10 cellular contexts compared by ENCODE assay signal in the genomic region with DNA sequence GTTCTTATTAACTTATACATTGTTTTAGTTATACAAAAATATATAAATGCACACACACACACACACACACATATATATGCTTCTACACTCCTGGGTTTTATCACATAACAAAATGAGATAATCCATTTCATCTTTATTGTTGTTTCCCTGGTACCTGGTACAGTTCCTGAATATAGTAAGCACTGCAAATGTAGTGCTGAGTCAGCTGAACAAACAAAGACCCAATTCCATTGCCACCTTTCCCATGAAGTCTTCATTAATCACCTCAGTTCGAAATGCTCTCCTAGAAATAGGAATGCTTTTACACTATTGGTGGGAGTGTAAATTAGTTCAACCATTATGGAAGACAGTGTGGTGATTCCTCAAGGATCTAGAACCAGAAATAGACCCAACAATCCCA. TPM values are rescaled to one million over a fixed set of nuclear protein-coding genes. Genes with fewer than 3 reads are reported as not detected.
"Had no signal": no experiment of that assay in that cellular context is flagged by ENCODE, and none has a peak within 500 bp of the region (broad histone marks: within the 10 kb centered on the region; RNA-seq: fewer than 3 reads in every experiment).

No MANE protein-coding gene starts in this region.

- H3K4me1 Mint-ChIP-seq: IgD-negative memory B cell had no signal

- DNase-seq: GM23248, GOT3, H7, HFFc6, KG1 had no signal

- H3K36me3 ChIP-seq: HAP-1 had no signal

- H3K27me3 Mint-ChIP-seq: IgD-negative memory B cell had no signal

- ATAC-seq: HCT116 had no signal

- H3K4me3 Mint-ChIP-seq: HFFc6, IgD-negative memory B cell had no signal

- H3K27ac ChIP-seq: HL-60 had no signal

- H2AFZ ChIP-seq: GM23248 had no signal

- H3K4me3 ChIP-seq: GM23248, HAP-1 had no signal

- H3K27ac Mint-ChIP-seq: IgD-negative memory B cell had no signal

- H3K36me3 Mint-ChIP-seq: IgD-negative memory B cell had no signal

- H3K4me1 ChIP-seq: HAP-1 had no signal

- H3K9me3 ChIP-seq: HAP-1 had no signal

- H3K9ac ChIP-seq: GM23248 had no signal

RNA-seq across cellular contexts. Expression of gene CFAP95, which starts 47.4 kb away (rescaled TPM):
- total RNA-seq: GM23248, HT1080 had no signal
- polyA plus RNA-seq: GM23248, IgD-negative memory B cell had no signal
